ENCODE assay signal across 13 cellular contexts in the genomic region with DNA sequence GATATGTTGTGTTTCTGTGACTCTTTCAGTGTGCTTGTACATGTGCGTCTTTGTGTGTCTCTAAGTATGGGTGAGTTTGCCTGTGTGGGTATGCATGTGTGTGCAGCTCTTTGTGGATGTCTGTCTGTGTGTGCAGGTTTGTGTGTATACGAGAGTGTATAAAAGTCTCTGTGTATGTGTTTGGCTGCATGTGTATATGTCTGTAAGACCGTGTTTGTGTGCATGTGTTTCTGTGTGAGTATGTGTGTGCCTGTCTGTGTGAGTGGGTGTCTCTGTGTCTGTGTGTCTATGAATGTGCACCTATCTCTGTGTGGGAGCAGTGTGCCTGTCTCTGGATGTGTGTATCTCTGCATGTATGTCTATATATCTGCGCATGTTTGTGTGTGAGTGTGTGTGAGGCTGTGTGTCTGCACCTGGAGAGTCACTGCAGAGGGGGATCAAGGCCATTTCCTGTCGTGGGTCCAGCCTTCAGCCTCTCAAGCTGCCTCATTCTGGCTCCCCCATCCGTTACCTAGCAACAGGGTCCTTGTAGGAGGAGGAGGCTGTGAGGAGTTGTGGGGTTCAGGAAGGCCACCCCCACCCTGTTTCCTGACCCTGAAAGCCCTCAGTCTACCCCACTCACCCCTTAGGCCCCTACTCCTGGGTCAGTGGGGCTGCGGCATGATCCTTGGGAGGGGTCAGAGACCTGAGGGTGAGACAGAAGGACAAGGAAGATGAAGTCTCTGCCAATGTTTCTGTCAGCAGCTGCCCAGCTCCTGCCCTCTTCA. TPM values are rescaled to one million over a fixed set of nuclear protein-coding genes. Genes with fewer than 3 reads are reported as not detected.
DNase-seq lines count a peak whose midpoint lies in the region; ATAC-seq and TF ChIP-seq lines count a peak whose summit lies in the region.
"Had no signal": no experiment of that assay in that cellular context is flagged by ENCODE, and none has a peak within 500 bp of the region (broad histone marks: within the 10 kb centered on the region; RNA-seq: fewer than 3 reads in every experiment).

No MANE protein-coding gene starts in this region.

- H3K4me3 ChIP-seq in HL-60 (replicated peaks; ENCODE audit: insufficient read depth, low read length) (peak overlapping the region; percentile 46), esophagus (ENCODE audit: low read depth in 1 of 2, low read length in 2 of 2) (no peak overlapping the region)
- H3K4me3 ChIP-seq: esophagus muscularis mucosa, testis had no signal

- 49 to 56% methylated on average over 7 of the region's 7 CpGs for WGBS in esophagus, 2 donors

- no peaks in the 10 kb centered on the region for H3K36me3 ChIP-seq in esophagus (ENCODE audit: control insufficient read depth in 2 of 2, insufficient read depth in 2 of 2, low read length in 1 of 2)
- H3K36me3 ChIP-seq: esophagus muscularis mucosa had no signal

- H3K4me1 ChIP-seq in esophagus (ENCODE audit: control insufficient read depth in 2 of 2, insufficient read depth in 2 of 2, low read length in 1 of 2) = peaks cover 0 to 9% of the 10 kb centered on the region in 2 donors

- H3K27ac ChIP-seq in HL-60 (replicated peaks) = peak overlapping the region; percentile 85
- H3K27ac ChIP-seq in esophagus (ENCODE audit: low read depth in 2 of 2, low read length in 1 of 2) = peak overlapping the region; percentile 33 to 89
- H3K27ac ChIP-seq: KMS-11, testis had no signal

- no peak for TF ChIP-seq CTCF in HL-60 (IDR thresholded peaks at IDR 0.05; ENCODE audit: insufficient read depth, low read length)

- DNase-seq in COLO668 (lab: John Stamatoyannopoulos, UW; ENCODE audit: unreplicated experiment) = peak; percentile 29
- DNase-seq in HL-60 (ENCODE audit: low read depth in 1 of 2, low spot score in 1 of 2) = no peak
- DNase-seq in T-helper 1 cell = no peak
- no peak for DNase-seq in NOMO-1 treated with dmso at 0.1 percent for 144 hours (lab: John Stamatoyannopoulos, UW; ENCODE audit: unreplicated experiment)
- no peak for DNase-seq in cortex of kidney (lab: John Stamatoyannopoulos, UW)
- DNase-seq in GDM1 (lab: John Stamatoyannopoulos, UW) = no peak
- DNase-seq: PC-3; stimulated activated CD4-positive, alpha-beta T cell treated with anti-CD3 and anti-CD28 coated beads, Interleukin-1b, Interleukin-23, amount 100 ng/mL, for 48 hours; testis had no signal

- no peaks in the 10 kb centered on the region for H3K9me3 ChIP-seq in esophagus (ENCODE audit: control insufficient read depth in 2 of 2, insufficient read depth in 1 of 2, low read depth in 1 of 2, low read length in 1 of 2)
- H3K9me3 ChIP-seq: esophagus muscularis mucosa, testis had no signal

- ATAC-seq in GM18520 (IDR thresholded peaks at IDR 0.05; ENCODE audit: unreplicated experiment) = peak; percentile 8
- ATAC-seq: PC-3 had no signal

- H3K27me3 ChIP-seq in HL-60 (ENCODE audit: insufficient read depth, poor library complexity, severe bottlenecking) = no peaks in the 10 kb centered on the region
- no peaks in the 10 kb centered on the region for H3K27me3 ChIP-seq in esophagus (ENCODE audit: control insufficient read depth in 1 of 2, insufficient read depth in 2 of 2, low read length in 2 of 2)
- H3K27me3 ChIP-seq: testis had no signal

RNA-seq across cellular contexts. Expression of a gene that starts 10.3 kb away (rescaled TPM):
- 1 to 10 TPM; 3.4 to 3.6 TPM for polyA plus RNA-seq in esophagus

RNA-seq across cellular contexts. Expression of a gene that starts 20.7 kb away (rescaled TPM):
- polyA plus RNA-seq in esophagus = 10 to 100 TPM; 24.7 to 58.4 TPM

RNA-seq across cellular contexts. Expression of a gene that starts 47.3 kb away (rescaled TPM):
- 1 to 10 TPM; 7.0 to 9.6 TPM for polyA plus RNA-seq in esophagus
